In the genomic region with DNA sequence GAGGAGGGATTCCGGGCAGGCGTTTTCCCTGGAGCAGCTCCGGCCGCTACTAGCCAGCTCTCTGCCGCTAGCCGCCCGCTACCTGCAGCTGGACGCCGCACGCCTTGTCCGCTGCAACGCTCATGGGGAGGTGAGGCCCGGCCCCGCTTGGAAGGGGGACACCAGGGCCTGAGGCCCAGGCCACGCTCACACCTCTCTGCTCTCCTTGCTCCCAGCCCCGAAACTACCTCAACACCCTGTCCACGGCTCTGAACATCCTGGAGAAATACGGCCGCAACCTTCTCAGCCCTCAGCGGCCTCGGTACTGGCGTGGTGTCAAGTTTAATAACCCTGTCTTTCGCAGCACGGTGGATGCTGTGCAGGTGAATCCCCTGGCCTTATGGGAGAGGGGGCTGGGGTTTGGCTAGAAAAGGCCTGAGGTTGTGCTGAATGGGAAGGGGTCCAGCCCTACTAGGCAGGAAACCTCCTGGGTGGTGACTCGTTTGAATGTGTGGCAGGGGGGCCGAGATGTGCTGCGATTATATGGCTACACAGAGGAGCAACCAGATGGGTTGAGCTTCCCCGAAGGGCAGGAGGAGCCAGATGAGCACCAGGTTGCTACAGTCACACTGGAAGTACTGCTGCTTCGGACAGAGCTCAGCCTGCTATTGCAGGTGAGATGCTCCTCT, we compare ENCODE assay signal across 8 cellular contexts. TPM values are rescaled to one million over a fixed set of nuclear protein-coding genes. Genes with fewer than 3 reads are reported as not detected.
DNase-seq lines count a peak whose midpoint lies in the region; ATAC-seq and TF ChIP-seq lines count a peak whose summit lies in the region.

No MANE protein-coding gene starts in this region.

- CTCF ChIA-PET in HEK293T (lab: Yijun Ruan, JAX) = interaction anchor here (1.4 to 3.9 kb wide), 4 partner anchors 13 to 39 kb away, joined by 5 to 24 read pairs (median 16); partner anchors contain the start of genes DCAF11, IRF9 and NRL

- H3K27me3 ChIP-seq in kidney epithelial cell (ENCODE audit: control insufficient read depth, insufficient read depth, low read length) (no peaks in the 10 kb centered on the region), thoracic aorta (replicated peaks; ENCODE audit: insufficient read depth) (no peaks in the 10 kb centered on the region)

- H3K36me3 Mint-ChIP-seq in activated naive CD8-positive, alpha-beta T cell treated with anti-CD3 and anti-CD28 coated beads for 36 hours = peaks cover 59% of the 10 kb centered on the region

- H3K4me1 ChIP-seq in thoracic aorta (ENCODE audit: control insufficient read depth in 1 of 2, low read depth in 2 of 2) = peaks cover 13 to 30% of the 10 kb centered on the region in 2 donors

- TF ChIP-seq CTCF in kidney epithelial cell (IDR thresholded peaks at IDR 0.05; ENCODE audit: insufficient read depth, low read length, poor library complexity, severe bottlenecking) (no peak), thoracic aorta (IDR thresholded peaks at IDR 0.05) (no peak)

- peak; percentile 21 for DNase-seq in activated CD4-positive, alpha-beta T cell treated with anti-CD3 and anti-CD28 coated beads for 48 hours
- DNase-seq in activated CD4-positive, alpha-beta T cell treated with anti-CD3 and anti-CD28 coated beads, Interleukin-2, amount 50 U/mL, for 48 hours = no peak
- peak; percentile 13 for DNase-seq in activated naive CD8-positive, alpha-beta T cell treated with anti-CD3 and anti-CD28 coated beads for 36 hours
- DNase-seq in kidney epithelial cell (ENCODE audit: low read depth) = no peak
- DNase-seq in thoracic aorta (ENCODE audit: low spot score) = no peak
- no peak for DNase-seq in germinal center (ENCODE audit: low spot score)
- DNase-seq in HEK293T (ENCODE audit: extremely low spot score) = no peak

- peaks cover 8% of the 10 kb centered on the region for H3K36me3 ChIP-seq in kidney epithelial cell (ENCODE audit: control insufficient read depth, insufficient read depth, low read length)
- H3K36me3 ChIP-seq in thoracic aorta = peaks cover 26% of the 10 kb centered on the region

- no peak for ATAC-seq in thoracic aorta (ENCODE audit: insufficient number of reproducible peaks, low FRiP score, low read depth)
- ATAC-seq in GM19328 (IDR thresholded peaks at IDR 0.05; ENCODE audit: unreplicated experiment) = no peak

- H3K27ac Mint-ChIP-seq in activated naive CD8-positive, alpha-beta T cell treated with anti-CD3 and anti-CD28 coated beads for 36 hours = peak overlapping the region; percentile 68

- peaks cover 49% of the 10 kb centered on the region for H3K4me1 Mint-ChIP-seq in activated naive CD8-positive, alpha-beta T cell treated with anti-CD3 and anti-CD28 coated beads for 36 hours

- H3K9me3 Mint-ChIP-seq in activated naive CD8-positive, alpha-beta T cell treated with anti-CD3 and anti-CD28 coated beads for 36 hours = no peaks in the 10 kb centered on the region

- H3K4me3 ChIP-seq in kidney epithelial cell (ENCODE audit: low read depth, low read length) (peak overlapping the region; percentile 89), thoracic aorta (peak overlapping the region; percentile 92)

- no peaks in the 10 kb centered on the region for H3K27me3 Mint-ChIP-seq in activated naive CD8-positive, alpha-beta T cell treated with anti-CD3 and anti-CD28 coated beads for 36 hours

- POLR2A ChIA-PET in HEK293T (lab: Yijun Ruan, JAX) = interaction anchor here (1.0 to 4.2 kb wide), 14 partner anchors 10 to 123 kb away, joined by 3 to 56 read pairs (median 10); partner anchors contain the start of genes CHMP4A, DCAF11, IRF9 and NRL

- H3K27ac ChIP-seq in thoracic aorta = peak overlapping the region; percentile 87 to 88

- peak overlapping the region; percentile 97 for H3K4me3 Mint-ChIP-seq in activated naive CD8-positive, alpha-beta T cell treated with anti-CD3 and anti-CD28 coated beads for 36 hours

- no peaks in the 10 kb centered on the region for H3K9me3 ChIP-seq in thoracic aorta

TF ChIP-seq in HEK293T, 16 proteins besides CTCF, POLR2A, EP300 and RAD21:
- TF ChIP-seq NFRKB (IDR thresholded peaks at IDR 0.05) (no peak), ARNT (IDR thresholded peaks at IDR 0.05) (no peak), SUZ12 (IDR thresholded peaks at IDR 0.05) (no peak), FOXA1 (IDR thresholded peaks at IDR 0.05) (no peak), ELF4 (IDR thresholded peaks at IDR 0.05) (no peak), L3MBTL2 (conservative IDR thresholded peaks at IDR 0.05) (no peak), SP1 (IDR thresholded peaks at IDR 0.05) (no peak), HDGF (IDR thresholded peaks at IDR 0.05; ENCODE audit: borderline replicate concordance) (no peak), LEF1 (IDR thresholded peaks at IDR 0.05; ENCODE audit: borderline replicate concordance) (no peak), CTBP1 (IDR thresholded peaks at IDR 0.05; ENCODE audit: borderline replicate concordance) (no peak), BHLHE40 (IDR thresholded peaks at IDR 0.05; ENCODE audit: borderline replicate concordance) (no peak), ZNF384 (IDR thresholded peaks at IDR 0.05) (no peak), FOXK2 (IDR thresholded peaks at IDR 0.05) (no peak), TARDBP (IDR thresholded peaks at IDR 0.05) (no peak), FOXM1 (IDR thresholded peaks at IDR 0.05; ENCODE audit: borderline replicate concordance) (no peak)
- TF ChIP-seq, protein P1, sequence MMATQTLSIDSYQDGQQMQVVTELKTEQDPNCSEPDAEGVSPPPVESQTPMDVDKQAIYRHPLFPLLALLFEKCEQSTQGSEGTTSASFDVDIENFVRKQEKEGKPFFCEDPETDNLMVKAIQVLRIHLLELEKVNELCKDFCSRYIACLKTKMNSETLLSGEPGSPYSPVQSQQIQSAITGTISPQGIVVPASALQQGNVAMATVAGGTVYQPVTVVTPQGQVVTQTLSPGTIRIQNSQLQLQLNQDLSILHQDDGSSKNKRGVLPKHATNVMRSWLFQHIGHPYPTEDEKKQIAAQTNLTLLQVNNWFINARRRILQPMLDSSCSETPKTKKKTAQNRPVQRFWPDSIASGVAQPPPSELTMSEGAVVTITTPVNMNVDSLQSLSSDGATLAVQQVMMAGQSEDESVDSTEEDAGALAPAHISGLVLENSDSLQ (IDR thresholded peaks at IDR 0.05) = no peak

RNA-seq across cellular contexts. Expression of gene RNF31, which starts 0.6 kb away (rescaled TPM):
- 10 to 100 TPM; 82.2 to 86.5 TPM for total RNA-seq in activated naive CD8-positive, alpha-beta T cell treated with anti-CD3 and anti-CD28 coated beads for 36 hours
- total RNA-seq in kidney epithelial cell (70.7 and 77.0 TPM in 2 replicates), thoracic aorta (10 to 100 TPM; 60.4 to 94.6 TPM)

RNA-seq across cellular contexts. Expression of gene PSME2, which starts 1.5 kb away (rescaled TPM):
- 100 to 1,000 TPM; 541 to 558 TPM for total RNA-seq in activated naive CD8-positive, alpha-beta T cell treated with anti-CD3 and anti-CD28 coated beads for 36 hours
- total RNA-seq in kidney epithelial cell (110 and 115 TPM in 2 replicates), thoracic aorta (10 to 100 TPM; 24.6 to 28.8 TPM)

RNA-seq across cellular contexts. Expression of gene EMC9, which starts 6.5 kb away (rescaled TPM):
- 10 to 100 TPM; 39.1 to 40.1 TPM for total RNA-seq in activated naive CD8-positive, alpha-beta T cell treated with anti-CD3 and anti-CD28 coated beads for 36 hours
- 17.1 and 23.2 TPM in 2 replicates for total RNA-seq in kidney epithelial cell
- 10 to 100 TPM in 1 of 2 donors, 1 to 10 TPM in 1; 4.9 to 18.6 TPM for total RNA-seq in thoracic aorta

RNA-seq across cellular contexts. Expression of gene PSME1, which starts 11.9 kb away (rescaled TPM):
- 100 to 1,000 TPM; 476 to 479 TPM for total RNA-seq in activated naive CD8-positive, alpha-beta T cell treated with anti-CD3 and anti-CD28 coated beads for 36 hours
- total RNA-seq in kidney epithelial cell (216 and 234 TPM in 2 replicates), thoracic aorta (10 to 100 TPM; 61.2 to 84.5 TPM)

RNA-seq across cellular contexts. Expression of gene IRF9, which starts 13.2 kb away (rescaled TPM):
- total RNA-seq in activated naive CD8-positive, alpha-beta T cell treated with anti-CD3 and anti-CD28 coated beads for 36 hours = 100 to 1,000 TPM; 133 to 136 TPM
- total RNA-seq in kidney epithelial cell = 66.5 and 71.3 TPM in 2 replicates
- 10 to 100 TPM; 74.8 to 86.1 TPM for total RNA-seq in thoracic aorta

Comparison
In these comparisons a context has a peak if more than half of its experiments do, and no peak if none do; other contexts are left out.
1. DNase-seq: peak in activated CD4-positive, alpha-beta T cell treated with anti-CD3 and anti-CD28 coated beads for 48 hours (single experiment) and activated naive CD8-positive, alpha-beta T cell treated with anti-CD3 and anti-CD28 coated beads for 36 hours (single experiment); none in activated CD4-positive, alpha-beta T cell treated with anti-CD3 and anti-CD28 coated beads, Interleukin-2, amount 50 U/mL, for 48 hours (0 of 2), kidney epithelial cell (single experiment), thoracic aorta (single experiment), germinal center (single experiment) and HEK293T (single experiment).